In genomic region chr17:76547183-76547641, GRCh38 we compare ENCODE assay signal across 8 cellular contexts. TPM values are rescaled to one million over a fixed set of nuclear protein-coding genes. Genes with fewer than 3 reads are reported as not detected.
A peak's percentile ranks its signal among the peaks of the same experiment; 100 is the strongest.
DNase-seq lines count a peak whose midpoint lies in the region; ATAC-seq and TF ChIP-seq lines count a peak whose summit lies in the region.

No MANE protein-coding gene starts in this region.

- no peaks in the 10 kb centered on the region for H3K9me3 ChIP-seq in Peyer's patch
- no peaks in the 10 kb centered on the region for H3K9me3 ChIP-seq in parathyroid adenoma (ENCODE audit: control insufficient read depth, low read length)

- no peaks in the 10 kb centered on the region for H3K36me3 Mint-ChIP-seq in activated naive CD4-positive, alpha-beta T cell treated with anti-CD3 and anti-CD28 coated beads for 36 hours (ENCODE audit: low read depth)

- DNase-seq in CD1c-positive myeloid dendritic cell (ENCODE audit: extremely low spot score) (peak; percentile 53), HCEC 1CT (peak; percentile 81), Peyer's patch (peak; percentile 44 to 84 (median 79)), globus pallidus (ENCODE audit: low spot score) (peak; percentile 71), NCI-H1048 (lab: John Stamatoyannopoulos, UW) (no peak)
- peak; percentile 66 for DNase-seq in activated naive CD4-positive, alpha-beta T cell treated with anti-CD3 and anti-CD28 coated beads for 36 hours

- no peak overlapping the region for H3K4me2 ChIP-seq in parathyroid adenoma (ENCODE audit: low read length)

- H3K27me3 Mint-ChIP-seq in activated naive CD4-positive, alpha-beta T cell treated with anti-CD3 and anti-CD28 coated beads for 36 hours (ENCODE audit: low read depth) = peaks cover 11% of the 10 kb centered on the region

- no peak for ATAC-seq in HG02623 (IDR thresholded peaks at IDR 0.05; ENCODE audit: unreplicated experiment)

- H3K4me3 Mint-ChIP-seq in activated naive CD4-positive, alpha-beta T cell treated with anti-CD3 and anti-CD28 coated beads for 36 hours = no peak overlapping the region

- no peaks in the 10 kb centered on the region for H3K9me3 Mint-ChIP-seq in activated naive CD4-positive, alpha-beta T cell treated with anti-CD3 and anti-CD28 coated beads for 36 hours

- no peak overlapping the region for H3K9ac ChIP-seq in parathyroid adenoma

- no peak overlapping the region for H3K27ac Mint-ChIP-seq in activated naive CD4-positive, alpha-beta T cell treated with anti-CD3 and anti-CD28 coated beads for 36 hours

- no peak for TF ChIP-seq POLR2A in Peyer's patch (IDR thresholded peaks at IDR 0.05)

- H3K36me3 ChIP-seq in Peyer's patch (no peaks in the 10 kb centered on the region), parathyroid adenoma (ENCODE audit: control insufficient read depth, insufficient read depth, low read length) (no peaks in the 10 kb centered on the region)

- peak; percentile 56 to 74 (median 64) for TF ChIP-seq CTCF in Peyer's patch (IDR thresholded peaks at IDR 0.05)
- peak; percentile 79 for TF ChIP-seq CTCF in parathyroid adenoma (IDR thresholded peaks at IDR 0.05)

- H3K4me1 ChIP-seq in Peyer's patch (peaks cover 0 to 43% (median 4%) of the 10 kb centered on the region in 4 donors), parathyroid adenoma (peaks cover 49% of the 10 kb centered on the region)

- H3K4me3 ChIP-seq in Peyer's patch = no peak overlapping the region
- H3K4me3 ChIP-seq in parathyroid adenoma (ENCODE audit: low read depth, low read length) = no peak overlapping the region

- H3K27me3 ChIP-seq in Peyer's patch (no peaks in the 10 kb centered on the region), parathyroid adenoma (ENCODE audit: control insufficient read depth, insufficient read depth, low read length) (no peaks in the 10 kb centered on the region)

- peak overlapping the region; percentile 51 for H2AFZ ChIP-seq in parathyroid adenoma

- H3K79me2 ChIP-seq in parathyroid adenoma = no peaks in the 10 kb centered on the region

- H3K27ac ChIP-seq in Peyer's patch (peak overlapping the region in 1 of 4 donors; percentile 56), parathyroid adenoma (peak overlapping the region; percentile 95)

- intact Hi-C loops in activated naive CD4-positive, alpha-beta T cell treated with anti-CD3 and anti-CD28 coated beads for 36 hours (cut with micrococcal nuclease) = loop anchor here (1.0 kb wide), 2 partner anchors 24 to 81 kb away; no protein-coding TSS in a partner anchor

- CTCF ChIA-PET in activated naive CD4-positive, alpha-beta T cell treated with anti-CD3 and anti-CD28 coated beads for 36 hours (lab: Charles Lee) = interaction anchor here (0.7 to 2.2 kb wide), 8 partner anchors 13 to 135 kb away, joined by 3 to 18 read pairs (median 4); no protein-coding TSS in a partner anchor

- peaks cover 5% of the 10 kb centered on the region for H3K4me1 Mint-ChIP-seq in activated naive CD4-positive, alpha-beta T cell treated with anti-CD3 and anti-CD28 coated beads for 36 hours (ENCODE audit: low read depth)

RNA-seq across cellular contexts. Expression of gene PRCD, which starts 7.4 kb away (rescaled TPM):
- 10 to 100 TPM in 1 of 4 donors, 1 to 10 TPM in 1, not detected in 2; 1.2 to 10.7 TPM for total RNA-seq in Peyer's patch
- not detected for total RNA-seq in activated naive CD4-positive, alpha-beta T cell treated with anti-CD3 and anti-CD28 coated beads for 36 hours

RNA-seq across cellular contexts. Expression of gene CYGB, which starts 9.7 kb away (rescaled TPM):
- 10 to 100 TPM in 3 of 4 donors, 1 to 10 TPM in 1; 5.8 to 81.7 (median 11.1) TPM for total RNA-seq in Peyer's patch
- total RNA-seq in activated naive CD4-positive, alpha-beta T cell treated with anti-CD3 and anti-CD28 coated beads for 36 hours = not detected

RNA-seq across cellular contexts. Expression of gene ST6GALNAC2, which starts 38.4 kb away (rescaled TPM):
- 1 to 10 TPM in 1 of 4 donors, under 1 TPM in 1, not detected in 2; 0.94 to 2.5 TPM for total RNA-seq in Peyer's patch
- not detected for total RNA-seq in activated naive CD4-positive, alpha-beta T cell treated with anti-CD3 and anti-CD28 coated beads for 36 hours

RNA-seq across cellular contexts. Expression of gene RHBDF2, which starts 46.0 kb away (rescaled TPM):
- 100 to 1,000 TPM in 1 of 4 donors, 10 to 100 TPM in 2, 1 to 10 TPM in 1; 8.8 to 225 (median 33.0) TPM for total RNA-seq in Peyer's patch
- 10 to 100 TPM; 13.3 to 13.4 TPM for total RNA-seq in activated naive CD4-positive, alpha-beta T cell treated with anti-CD3 and anti-CD28 coated beads for 36 hours

Comparison
In these comparisons a context has a peak if more than half of its experiments do, and no peak if none do; other contexts are left out.
1. RNA of gene CYGB, which starts 9.7 kb away (total RNA-seq): 5.8 to 81.7 TPM in Peyer's patch; not detected in activated naive CD4-positive, alpha-beta T cell treated with anti-CD3 and anti-CD28 coated beads for 36 hours; every median in the first group is over 4 times any median in the second.